In the genomic region with DNA sequence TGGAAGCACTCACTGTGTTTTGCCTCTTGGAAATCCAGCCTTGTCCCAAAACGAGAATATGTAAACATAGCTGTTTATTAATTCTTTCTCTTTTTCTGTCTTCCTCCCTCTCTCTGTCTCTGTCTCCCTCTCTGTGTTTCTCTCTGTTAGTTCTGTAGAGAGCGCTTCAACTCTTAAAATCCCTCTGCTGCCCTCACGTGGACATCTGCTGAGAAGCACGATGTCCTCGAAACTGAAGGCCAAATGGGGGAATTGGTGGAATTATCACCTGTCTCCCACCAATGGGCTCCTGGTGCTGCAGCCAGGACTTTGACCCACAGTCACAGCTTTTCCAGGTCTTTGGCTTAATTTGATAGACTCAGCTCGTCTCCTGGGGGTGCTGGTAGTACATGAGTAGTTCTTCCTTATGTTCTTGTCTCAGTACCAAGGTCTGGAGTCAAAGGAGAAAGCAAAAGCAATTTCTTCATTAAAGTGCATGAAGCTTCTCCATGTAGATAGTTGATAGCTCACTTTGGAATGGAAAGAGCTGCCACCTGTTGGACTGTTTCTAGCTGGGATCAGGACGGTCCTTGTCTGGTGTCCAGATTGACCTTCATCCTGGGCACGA, we compare ENCODE assay signal across 8 cellular contexts. TPM values are rescaled to one million over a fixed set of nuclear protein-coding genes. Genes with fewer than 3 reads are reported as not detected.
DNase-seq lines count a peak whose midpoint lies in the region; ATAC-seq and TF ChIP-seq lines count a peak whose summit lies in the region.

No MANE protein-coding gene starts in this region.

- no peaks in the 10 kb centered on the region for H3K27me3 ChIP-seq in upper lobe of right lung

- H3K27me3 Mint-ChIP-seq in activated naive CD4-positive, alpha-beta T cell treated with anti-CD3 and anti-CD28 coated beads, Interleukin-2, amount 10 ng/mL, durations not matched to agents 7 days and 5 days = no peaks in the 10 kb centered on the region

- peaks cover 2% of the 10 kb centered on the region for H3K9me3 Mint-ChIP-seq in activated naive CD4-positive, alpha-beta T cell treated with anti-CD3 and anti-CD28 coated beads, Interleukin-2, amount 10 ng/mL, durations not matched to agents 7 days and 5 days

- no peaks in the 10 kb centered on the region for H3K9me3 ChIP-seq in upper lobe of right lung

- peak overlapping the region; percentile 58 for H3K27ac Mint-ChIP-seq in activated naive CD4-positive, alpha-beta T cell treated with anti-CD3 and anti-CD28 coated beads, Interleukin-2, amount 10 ng/mL, durations not matched to agents 7 days and 5 days

- ATAC-seq in GM21825 (IDR thresholded peaks at IDR 0.05; ENCODE audit: unreplicated experiment) (peak; percentile 46), SK-N-SH treated with all-trans-retinoic acid at 6 μM for 48 hours (peak; percentile 98), upper lobe of right lung (peak; percentile 95)

- intact Hi-C loops in upper lobe of right lung (cut with DNase I) = loop anchor here (10.0 kb wide), 2 partner anchors 84 to 96 kb away; a partner anchor contains a TSS

- H3K36me3 ChIP-seq in upper lobe of right lung = no peaks in the 10 kb centered on the region

- H3K27ac ChIP-seq in upper lobe of right lung = no peak overlapping the region

- H3K4me3 Mint-ChIP-seq in activated naive CD4-positive, alpha-beta T cell treated with anti-CD3 and anti-CD28 coated beads, Interleukin-2, amount 10 ng/mL, durations not matched to agents 7 days and 5 days = peak overlapping the region; percentile 2

- H3K36me3 Mint-ChIP-seq in activated naive CD4-positive, alpha-beta T cell treated with anti-CD3 and anti-CD28 coated beads, Interleukin-2, amount 10 ng/mL, durations not matched to agents 7 days and 5 days = peaks cover 21% of the 10 kb centered on the region

- peaks cover 3% of the 10 kb centered on the region for H3K4me1 ChIP-seq in upper lobe of right lung

- CTCF ChIA-PET in activated naive CD4-positive, alpha-beta T cell treated with anti-CD3 and anti-CD28 coated beads, Interleukin-2, amount 10 ng/mL, durations not matched to agents 7 days and 5 days (lab: Charles Lee) = interaction anchor here (0.6 to 4.8 kb wide), 34 partner anchors 9 to 404 kb away, joined by 3 to 122 read pairs (median 6); a partner anchor contains a TSS

- peak; percentile 81 for TF ChIP-seq CTCF in upper lobe of right lung (IDR thresholded peaks at IDR 0.05)

- peak; percentile 57 for DNase-seq in DMS153 treated with DMSO at 0.1 percent for 48 hours (lab: John Stamatoyannopoulos, UW; ENCODE audit: unreplicated experiment)
- DNase-seq in NAMALWA (ENCODE audit: low spot score) = peak; percentile 86
- peak; percentile 90 for DNase-seq in activated naive CD4-positive, alpha-beta T cell treated with anti-CD3 and anti-CD28 coated beads, Interleukin-2, amount 10 ng/mL, durations not matched to agents 7 days and 5 days
- DNase-seq in glomerular visceral epithelial cell (ENCODE audit: extremely low spot score) = peak; percentile 62
- DNase-seq in pons (ENCODE audit: low spot score) = peak; percentile 87
- DNase-seq in upper lobe of right lung = peak; percentile 77

- no peak overlapping the region for H3K4me3 ChIP-seq in upper lobe of right lung

- peaks cover 53% of the 10 kb centered on the region for H3K4me1 Mint-ChIP-seq in activated naive CD4-positive, alpha-beta T cell treated with anti-CD3 and anti-CD28 coated beads, Interleukin-2, amount 10 ng/mL, durations not matched to agents 7 days and 5 days

TF ChIP-seq in SK-N-SH treated with all-trans-retinoic acid at 6 μM for 48 hours, 23 proteins besides CTCF, POLR2A, EP300 and RAD21:
- TF ChIP-seq SNAI2 (CRISPR knock-in tag; IDR thresholded peaks at IDR 0.05) (no peak), ESRRG (CRISPR knock-in tag; IDR thresholded peaks at IDR 0.05) (no peak), CSDC2 (CRISPR knock-in tag; IDR thresholded peaks at IDR 0.05) (no peak), BACH2 (CRISPR knock-in tag; IDR thresholded peaks at IDR 0.05; ENCODE audit: borderline replicate concordance) (no peak), ZNF565 (CRISPR knock-in tag; conservative IDR thresholded peaks at IDR 0.05; ENCODE audit: low read depth) (no peak)

RNA-seq across cellular contexts. Expression of a gene that starts 5.5 kb away (rescaled TPM):
- 0.12 TPM for total RNA-seq in upper lobe of right lung

Comparison
In these comparisons a context has a peak if more than half of its experiments do, and no peak if none do; other contexts are left out.
1. ATAC-seq: peak in every context shown above with its lines; median percentile 98 in SK-N-SH treated with all-trans-retinoic acid at 6 μM for 48 hours; 95 in upper lobe of right lung; 46 in GM21825.